1 cellular context compared by ENCODE assay signal in the genomic region with DNA sequence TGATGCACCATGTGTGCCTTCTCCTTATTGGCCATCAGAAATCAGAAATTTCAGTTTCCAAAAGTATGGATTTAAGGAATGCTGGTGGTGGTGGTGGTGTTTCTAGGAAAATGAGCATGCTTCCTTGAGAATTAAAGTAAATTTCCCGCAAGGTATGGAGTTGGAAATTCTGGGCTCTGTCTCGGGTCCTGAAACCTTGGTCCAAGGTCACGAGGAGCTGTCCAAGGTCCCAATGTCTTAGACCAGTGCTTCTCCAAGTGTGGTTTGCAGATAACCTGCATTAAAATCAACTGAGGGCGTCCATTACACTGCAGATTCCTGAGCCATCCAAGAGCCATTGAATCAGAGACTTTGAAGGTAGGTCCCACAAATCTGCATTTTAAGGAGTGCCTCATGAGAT.
TF ChIP-seq lines count a peak whose summit lies in the region.

No MANE protein-coding gene starts in this region.

TF ChIP-seq in K562, 482 proteins besides CTCF, POLR2A, EP300 and RAD21 (continued from another document and continues in another):
- TF ChIP-seq, protein P1, sequence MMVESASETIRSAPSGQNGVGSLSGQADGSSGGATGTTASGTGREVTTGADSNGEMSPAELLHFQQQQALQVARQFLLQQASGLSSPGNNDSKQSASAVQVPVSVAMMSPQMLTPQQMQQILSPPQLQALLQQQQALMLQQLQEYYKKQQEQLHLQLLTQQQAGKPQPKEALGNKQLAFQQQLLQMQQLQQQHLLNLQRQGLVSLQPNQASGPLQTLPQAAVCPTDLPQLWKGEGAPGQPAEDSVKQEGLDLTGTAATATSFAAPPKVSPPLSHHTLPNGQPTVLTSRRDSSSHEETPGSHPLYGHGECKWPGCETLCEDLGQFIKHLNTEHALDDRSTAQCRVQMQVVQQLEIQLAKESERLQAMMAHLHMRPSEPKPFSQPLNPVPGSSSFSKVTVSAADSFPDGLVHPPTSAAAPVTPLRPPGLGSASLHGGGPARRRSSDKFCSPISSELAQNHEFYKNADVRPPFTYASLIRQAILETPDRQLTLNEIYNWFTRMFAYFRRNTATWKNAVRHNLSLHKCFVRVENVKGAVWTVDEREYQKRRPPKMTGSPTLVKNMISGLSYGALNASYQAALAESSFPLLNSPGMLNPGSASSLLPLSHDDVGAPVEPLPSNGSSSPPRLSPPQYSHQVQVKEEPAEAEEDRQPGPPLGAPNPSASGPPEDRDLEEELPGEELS (CRISPR knock-in tag; IDR thresholded peaks at IDR 0.05; ENCODE audit: borderline replicate concordance) = no peak
- TF ChIP-seq ZNF717 (CRISPR knock-in tag; IDR thresholded peaks at IDR 0.05) (no peak), NCOR1 (IDR thresholded peaks at IDR 0.05) (no peak), ASH1L (IDR thresholded peaks at IDR 0.05; ENCODE audit: borderline replicate concordance, low read depth, partially characterized antibody) (no peak), MECOM (CRISPR knock-in tag; IDR thresholded peaks at IDR 0.05) (no peak), ZZZ3 (IDR thresholded peaks at IDR 0.05) (no peak), ZSCAN32 (CRISPR knock-in tag; IDR thresholded peaks at IDR 0.05) (no peak), ZBTB1 (CRISPR knock-in tag; IDR thresholded peaks at IDR 0.05; ENCODE audit: borderline replicate concordance, low read depth) (0 out of 2 replicates have a peak, but pooled peaks have one; percentile 41), KLF13 (tag; IDR thresholded peaks at IDR 0.05; ENCODE audit: borderline replicate concordance, low read depth) (no peak), SMC3 (conservative IDR thresholded peaks at IDR 0.05; ENCODE audit: insufficient read depth, low read depth, low read length) (no peak), E2F3 (CRISPR knock-in tag; IDR thresholded peaks at IDR 0.05) (no peak), ZC3H4 (CRISPR knock-in tag; IDR thresholded peaks at IDR 0.05; ENCODE audit: borderline replicate concordance) (no peak), ARNT (IDR thresholded peaks at IDR 0.05) (no peak), NR2F6 (CRISPR knock-in tag; IDR thresholded peaks at IDR 0.05) (no peak), ZNF696 (CRISPR knock-in tag; conservative IDR thresholded peaks at IDR 0.05) (no peak), MED1 (CRISPR knock-in tag; IDR thresholded peaks at IDR 0.05; ENCODE audit: borderline replicate concordance) (no peak), ZNF766 (CRISPR knock-in tag; conservative IDR thresholded peaks at IDR 0.05) (peak; percentile 95), NBN (IDR thresholded peaks at IDR 0.05; ENCODE audit: low read depth) (no peak), BRF1 (IDR thresholded peaks at IDR 0.05; ENCODE audit: borderline replicate concordance, extremely low read depth, insufficient read length) (no peak), YY1 (IDR thresholded peaks at IDR 0.05; ENCODE audit: borderline replicate concordance in 1 of 3, control insufficient read depth in 1 of 3, extremely low read depth in 1 of 3, insufficient read depth in 3 of 3, insufficient read length in 1 of 3, insufficient replicate concordance in 2 of 3, low read depth in 1 of 3, low read length in 2 of 3) (peak in 1 of 3 experiments; percentile 41), ZNF408 (CRISPR knock-in tag; IDR thresholded peaks at IDR 0.05; ENCODE audit: low read depth) (no peak), ZNF232 (CRISPR knock-in tag; IDR thresholded peaks at IDR 0.05) (peak; percentile 94), BRD4 (IDR thresholded peaks at IDR 0.05) (no peak), ZNF830 (CRISPR knock-in tag; IDR thresholded peaks at IDR 0.05) (no peak), ZSCAN29 (IDR thresholded peaks at IDR 0.05) (no peak)
- TF ChIP-seq, protein P2, sequence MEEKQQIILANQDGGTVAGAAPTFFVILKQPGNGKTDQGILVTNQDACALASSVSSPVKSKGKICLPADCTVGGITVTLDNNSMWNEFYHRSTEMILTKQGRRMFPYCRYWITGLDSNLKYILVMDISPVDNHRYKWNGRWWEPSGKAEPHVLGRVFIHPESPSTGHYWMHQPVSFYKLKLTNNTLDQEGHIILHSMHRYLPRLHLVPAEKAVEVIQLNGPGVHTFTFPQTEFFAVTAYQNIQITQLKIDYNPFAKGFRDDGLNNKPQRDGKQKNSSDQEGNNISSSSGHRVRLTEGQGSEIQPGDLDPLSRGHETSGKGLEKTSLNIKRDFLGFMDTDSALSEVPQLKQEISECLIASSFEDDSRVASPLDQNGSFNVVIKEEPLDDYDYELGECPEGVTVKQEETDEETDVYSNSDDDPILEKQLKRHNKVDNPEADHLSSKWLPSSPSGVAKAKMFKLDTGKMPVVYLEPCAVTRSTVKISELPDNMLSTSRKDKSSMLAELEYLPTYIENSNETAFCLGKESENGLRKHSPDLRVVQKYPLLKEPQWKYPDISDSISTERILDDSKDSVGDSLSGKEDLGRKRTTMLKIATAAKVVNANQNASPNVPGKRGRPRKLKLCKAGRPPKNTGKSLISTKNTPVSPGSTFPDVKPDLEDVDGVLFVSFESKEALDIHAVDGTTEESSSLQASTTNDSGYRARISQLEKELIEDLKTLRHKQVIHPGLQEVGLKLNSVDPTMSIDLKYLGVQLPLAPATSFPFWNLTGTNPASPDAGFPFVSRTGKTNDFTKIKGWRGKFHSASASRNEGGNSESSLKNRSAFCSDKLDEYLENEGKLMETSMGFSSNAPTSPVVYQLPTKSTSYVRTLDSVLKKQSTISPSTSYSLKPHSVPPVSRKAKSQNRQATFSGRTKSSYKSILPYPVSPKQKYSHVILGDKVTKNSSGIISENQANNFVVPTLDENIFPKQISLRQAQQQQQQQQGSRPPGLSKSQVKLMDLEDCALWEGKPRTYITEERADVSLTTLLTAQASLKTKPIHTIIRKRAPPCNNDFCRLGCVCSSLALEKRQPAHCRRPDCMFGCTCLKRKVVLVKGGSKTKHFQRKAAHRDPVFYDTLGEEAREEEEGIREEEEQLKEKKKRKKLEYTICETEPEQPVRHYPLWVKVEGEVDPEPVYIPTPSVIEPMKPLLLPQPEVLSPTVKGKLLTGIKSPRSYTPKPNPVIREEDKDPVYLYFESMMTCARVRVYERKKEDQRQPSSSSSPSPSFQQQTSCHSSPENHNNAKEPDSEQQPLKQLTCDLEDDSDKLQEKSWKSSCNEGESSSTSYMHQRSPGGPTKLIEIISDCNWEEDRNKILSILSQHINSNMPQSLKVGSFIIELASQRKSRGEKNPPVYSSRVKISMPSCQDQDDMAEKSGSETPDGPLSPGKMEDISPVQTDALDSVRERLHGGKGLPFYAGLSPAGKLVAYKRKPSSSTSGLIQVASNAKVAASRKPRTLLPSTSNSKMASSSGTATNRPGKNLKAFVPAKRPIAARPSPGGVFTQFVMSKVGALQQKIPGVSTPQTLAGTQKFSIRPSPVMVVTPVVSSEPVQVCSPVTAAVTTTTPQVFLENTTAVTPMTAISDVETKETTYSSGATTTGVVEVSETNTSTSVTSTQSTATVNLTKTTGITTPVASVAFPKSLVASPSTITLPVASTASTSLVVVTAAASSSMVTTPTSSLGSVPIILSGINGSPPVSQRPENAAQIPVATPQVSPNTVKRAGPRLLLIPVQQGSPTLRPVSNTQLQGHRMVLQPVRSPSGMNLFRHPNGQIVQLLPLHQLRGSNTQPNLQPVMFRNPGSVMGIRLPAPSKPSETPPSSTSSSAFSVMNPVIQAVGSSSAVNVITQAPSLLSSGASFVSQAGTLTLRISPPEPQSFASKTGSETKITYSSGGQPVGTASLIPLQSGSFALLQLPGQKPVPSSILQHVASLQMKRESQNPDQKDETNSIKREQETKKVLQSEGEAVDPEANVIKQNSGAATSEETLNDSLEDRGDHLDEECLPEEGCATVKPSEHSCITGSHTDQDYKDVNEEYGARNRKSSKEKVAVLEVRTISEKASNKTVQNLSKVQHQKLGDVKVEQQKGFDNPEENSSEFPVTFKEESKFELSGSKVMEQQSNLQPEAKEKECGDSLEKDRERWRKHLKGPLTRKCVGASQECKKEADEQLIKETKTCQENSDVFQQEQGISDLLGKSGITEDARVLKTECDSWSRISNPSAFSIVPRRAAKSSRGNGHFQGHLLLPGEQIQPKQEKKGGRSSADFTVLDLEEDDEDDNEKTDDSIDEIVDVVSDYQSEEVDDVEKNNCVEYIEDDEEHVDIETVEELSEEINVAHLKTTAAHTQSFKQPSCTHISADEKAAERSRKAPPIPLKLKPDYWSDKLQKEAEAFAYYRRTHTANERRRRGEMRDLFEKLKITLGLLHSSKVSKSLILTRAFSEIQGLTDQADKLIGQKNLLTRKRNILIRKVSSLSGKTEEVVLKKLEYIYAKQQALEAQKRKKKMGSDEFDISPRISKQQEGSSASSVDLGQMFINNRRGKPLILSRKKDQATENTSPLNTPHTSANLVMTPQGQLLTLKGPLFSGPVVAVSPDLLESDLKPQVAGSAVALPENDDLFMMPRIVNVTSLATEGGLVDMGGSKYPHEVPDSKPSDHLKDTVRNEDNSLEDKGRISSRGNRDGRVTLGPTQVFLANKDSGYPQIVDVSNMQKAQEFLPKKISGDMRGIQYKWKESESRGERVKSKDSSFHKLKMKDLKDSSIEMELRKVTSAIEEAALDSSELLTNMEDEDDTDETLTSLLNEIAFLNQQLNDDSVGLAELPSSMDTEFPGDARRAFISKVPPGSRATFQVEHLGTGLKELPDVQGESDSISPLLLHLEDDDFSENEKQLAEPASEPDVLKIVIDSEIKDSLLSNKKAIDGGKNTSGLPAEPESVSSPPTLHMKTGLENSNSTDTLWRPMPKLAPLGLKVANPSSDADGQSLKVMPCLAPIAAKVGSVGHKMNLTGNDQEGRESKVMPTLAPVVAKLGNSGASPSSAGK (IDR thresholded peaks at IDR 0.05) = no peak
- TF ChIP-seq, protein P3, sequence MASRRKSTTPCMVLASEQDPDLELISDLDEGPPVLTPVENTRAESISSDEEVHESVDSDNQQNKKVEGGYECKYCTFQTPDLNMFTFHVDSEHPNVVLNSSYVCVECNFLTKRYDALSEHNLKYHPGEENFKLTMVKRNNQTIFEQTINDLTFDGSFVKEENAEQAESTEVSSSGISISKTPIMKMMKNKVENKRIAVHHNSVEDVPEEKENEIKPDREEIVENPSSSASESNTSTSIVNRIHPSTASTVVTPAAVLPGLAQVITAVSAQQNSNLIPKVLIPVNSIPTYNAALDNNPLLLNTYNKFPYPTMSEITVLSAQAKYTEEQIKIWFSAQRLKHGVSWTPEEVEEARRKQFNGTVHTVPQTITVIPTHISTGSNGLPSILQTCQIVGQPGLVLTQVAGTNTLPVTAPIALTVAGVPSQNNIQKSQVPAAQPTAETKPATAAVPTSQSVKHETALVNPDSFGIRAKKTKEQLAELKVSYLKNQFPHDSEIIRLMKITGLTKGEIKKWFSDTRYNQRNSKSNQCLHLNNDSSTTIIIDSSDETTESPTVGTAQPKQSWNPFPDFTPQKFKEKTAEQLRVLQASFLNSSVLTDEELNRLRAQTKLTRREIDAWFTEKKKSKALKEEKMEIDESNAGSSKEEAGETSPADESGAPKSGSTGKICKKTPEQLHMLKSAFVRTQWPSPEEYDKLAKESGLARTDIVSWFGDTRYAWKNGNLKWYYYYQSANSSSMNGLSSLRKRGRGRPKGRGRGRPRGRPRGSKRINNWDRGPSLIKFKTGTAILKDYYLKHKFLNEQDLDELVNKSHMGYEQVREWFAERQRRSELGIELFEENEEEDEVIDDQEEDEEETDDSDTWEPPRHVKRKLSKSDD (conservative IDR thresholded peaks at IDR 0.05; ENCODE audit: low read length) = no peak
- TF ChIP-seq, protein P4, sequence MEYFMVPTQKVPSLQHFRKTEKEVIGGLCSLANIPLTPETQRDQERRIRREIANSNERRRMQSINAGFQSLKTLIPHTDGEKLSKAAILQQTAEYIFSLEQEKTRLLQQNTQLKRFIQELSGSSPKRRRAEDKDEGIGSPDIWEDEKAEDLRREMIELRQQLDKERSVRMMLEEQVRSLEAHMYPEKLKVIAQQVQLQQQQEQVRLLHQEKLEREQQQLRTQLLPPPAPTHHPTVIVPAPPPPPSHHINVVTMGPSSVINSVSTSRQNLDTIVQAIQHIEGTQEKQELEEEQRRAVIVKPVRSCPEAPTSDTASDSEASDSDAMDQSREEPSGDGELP (CRISPR knock-in tag; IDR thresholded peaks at IDR 0.05; ENCODE audit: borderline replicate concordance) = no peak
- TF ChIP-seq, protein P5, sequence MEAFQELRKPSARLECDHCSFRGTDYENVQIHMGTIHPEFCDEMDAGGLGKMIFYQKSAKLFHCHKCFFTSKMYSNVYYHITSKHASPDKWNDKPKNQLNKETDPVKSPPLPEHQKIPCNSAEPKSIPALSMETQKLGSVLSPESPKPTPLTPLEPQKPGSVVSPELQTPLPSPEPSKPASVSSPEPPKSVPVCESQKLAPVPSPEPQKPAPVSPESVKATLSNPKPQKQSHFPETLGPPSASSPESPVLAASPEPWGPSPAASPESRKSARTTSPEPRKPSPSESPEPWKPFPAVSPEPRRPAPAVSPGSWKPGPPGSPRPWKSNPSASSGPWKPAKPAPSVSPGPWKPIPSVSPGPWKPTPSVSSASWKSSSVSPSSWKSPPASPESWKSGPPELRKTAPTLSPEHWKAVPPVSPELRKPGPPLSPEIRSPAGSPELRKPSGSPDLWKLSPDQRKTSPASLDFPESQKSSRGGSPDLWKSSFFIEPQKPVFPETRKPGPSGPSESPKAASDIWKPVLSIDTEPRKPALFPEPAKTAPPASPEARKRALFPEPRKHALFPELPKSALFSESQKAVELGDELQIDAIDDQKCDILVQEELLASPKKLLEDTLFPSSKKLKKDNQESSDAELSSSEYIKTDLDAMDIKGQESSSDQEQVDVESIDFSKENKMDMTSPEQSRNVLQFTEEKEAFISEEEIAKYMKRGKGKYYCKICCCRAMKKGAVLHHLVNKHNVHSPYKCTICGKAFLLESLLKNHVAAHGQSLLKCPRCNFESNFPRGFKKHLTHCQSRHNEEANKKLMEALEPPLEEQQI (IDR thresholded peaks at IDR 0.05) = no peak
- TF ChIP-seq, protein P6, sequence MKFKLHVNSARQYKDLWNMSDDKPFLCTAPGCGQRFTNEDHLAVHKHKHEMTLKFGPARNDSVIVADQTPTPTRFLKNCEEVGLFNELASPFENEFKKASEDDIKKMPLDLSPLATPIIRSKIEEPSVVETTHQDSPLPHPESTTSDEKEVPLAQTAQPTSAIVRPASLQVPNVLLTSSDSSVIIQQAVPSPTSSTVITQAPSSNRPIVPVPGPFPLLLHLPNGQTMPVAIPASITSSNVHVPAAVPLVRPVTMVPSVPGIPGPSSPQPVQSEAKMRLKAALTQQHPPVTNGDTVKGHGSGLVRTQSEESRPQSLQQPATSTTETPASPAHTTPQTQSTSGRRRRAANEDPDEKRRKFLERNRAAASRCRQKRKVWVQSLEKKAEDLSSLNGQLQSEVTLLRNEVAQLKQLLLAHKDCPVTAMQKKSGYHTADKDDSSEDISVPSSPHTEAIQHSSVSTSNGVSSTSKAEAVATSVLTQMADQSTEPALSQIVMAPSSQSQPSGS (CRISPR knock-in tag; IDR thresholded peaks at IDR 0.05) = no peak
